In the genomic region with DNA sequence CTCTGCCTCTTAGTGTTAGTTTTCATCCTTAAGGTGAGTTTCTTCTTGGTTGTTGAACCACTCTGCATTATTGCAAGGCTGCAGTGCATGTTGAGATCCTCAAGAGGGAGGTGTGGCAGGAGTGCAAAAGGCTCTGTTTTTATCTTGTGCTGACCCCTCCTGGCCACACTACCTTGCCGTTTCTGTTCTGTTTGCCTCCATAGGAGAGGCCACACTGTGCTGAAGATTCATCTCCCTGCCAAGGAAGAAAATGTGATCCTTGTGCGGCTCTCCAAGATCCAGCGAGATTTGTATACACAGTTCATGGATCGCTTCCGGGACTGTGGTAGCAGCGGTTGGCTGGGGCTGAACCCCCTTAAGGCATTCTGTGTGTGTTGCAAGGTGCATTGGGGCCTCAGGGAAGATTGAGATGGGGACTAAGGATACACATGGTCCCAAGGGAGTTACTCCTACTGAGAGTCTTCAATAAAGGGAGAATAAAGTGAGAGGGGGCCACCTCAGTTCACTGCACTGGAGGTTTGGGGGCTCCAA, we compare ENCODE assay signal across 9 cellular contexts. TPM values are rescaled to one million over a fixed set of nuclear protein-coding genes. Genes with fewer than 3 reads are reported as not detected.
DNase-seq lines count a peak whose midpoint lies in the region; ATAC-seq lines count a peak whose summit lies in the region.
"Had no signal": no experiment of that assay in that cellular context is flagged by ENCODE, and none has a peak within 500 bp of the region (broad histone marks: within the 10 kb centered on the region; RNA-seq: fewer than 3 reads in every experiment).

No MANE protein-coding gene starts in this region.

- no peaks in the 10 kb centered on the region for H3K27me3 Mint-ChIP-seq in activated CD8-positive, alpha-beta memory T cell treated with anti-CD3 and anti-CD28 coated beads, Interleukin-2, amount 10 ng/mL, durations not matched to agents 7 days and 5 days
- H3K27me3 Mint-ChIP-seq in activated naive CD4-positive, alpha-beta T cell treated with anti-CD3 and anti-CD28 coated beads, Interleukin-2, amount 10 ng/mL, durations not matched to agents 7 days and 5 days = no peaks in the 10 kb centered on the region
- H3K27me3 Mint-ChIP-seq: dendritic cell treated with granulocyte-macrophage colony-stimulating factor and Interleukin-4, amounts not matched to agents 40 ng/mL and 50 ng/mL, for 4 days had no signal

- ATAC-seq in activated CD8-positive, alpha-beta memory T cell treated with anti-CD3 and anti-CD28 coated beads, Interleukin-2, amount 10 ng/mL, durations not matched to agents 7 days and 5 days = peak; percentile 67
- peak; percentile 42 for ATAC-seq in HG02798 (IDR thresholded peaks at IDR 0.05; ENCODE audit: poor library complexity, unreplicated experiment)

- H3K4me3 Mint-ChIP-seq in activated CD8-positive, alpha-beta memory T cell treated with anti-CD3 and anti-CD28 coated beads, Interleukin-2, amount 10 ng/mL, durations not matched to agents 7 days and 5 days = no peak overlapping the region
- H3K4me3 Mint-ChIP-seq in activated naive CD4-positive, alpha-beta T cell treated with anti-CD3 and anti-CD28 coated beads, Interleukin-2, amount 10 ng/mL, durations not matched to agents 7 days and 5 days = no peak overlapping the region
- H3K4me3 Mint-ChIP-seq: dendritic cell treated with granulocyte-macrophage colony-stimulating factor and Interleukin-4, amounts not matched to agents 40 ng/mL and 50 ng/mL, for 4 days had no signal

- DNase-seq in activated CD8-positive, alpha-beta memory T cell treated with anti-CD3 and anti-CD28 coated beads, Interleukin-2, amount 10 ng/mL, durations not matched to agents 7 days and 5 days = peak; percentile 59
- DNase-seq in activated CD8-positive, alpha-beta memory T cell treated with anti-CD3 and anti-CD28 coated beads, Interleukin-2, amount 50 U/mL, for 48 hours = no peak
- DNase-seq in NCI-H460 (ENCODE audit: extremely low read depth, low read depth) (peak; percentile 58), iPS DF 4.7 (ENCODE audit: extremely low read depth, low spot score) (peak; percentile 72), NCI-H1105 treated with DMSO at 0.1 percent for 48 hours (lab: John Stamatoyannopoulos, UW) (no peak)
- DNase-seq in activated naive CD4-positive, alpha-beta T cell treated with anti-CD3 and anti-CD28 coated beads, Interleukin-2, amount 10 ng/mL, durations not matched to agents 7 days and 5 days = peak; percentile 69
- peak in 2 of 3 donors; percentile 6 to 16 for DNase-seq in stimulated activated CD4-positive, alpha-beta T cell treated with anti-CD3 and anti-CD28 coated beads, TNF-alpha, amount 100 ng/mL, for 48 hours (ENCODE audit: low read depth in 3 of 3)

- H3K4me1 Mint-ChIP-seq in activated CD8-positive, alpha-beta memory T cell treated with anti-CD3 and anti-CD28 coated beads, Interleukin-2, amount 10 ng/mL, durations not matched to agents 7 days and 5 days = no peaks in the 10 kb centered on the region
- no peaks in the 10 kb centered on the region for H3K4me1 Mint-ChIP-seq in activated naive CD4-positive, alpha-beta T cell treated with anti-CD3 and anti-CD28 coated beads, Interleukin-2, amount 10 ng/mL, durations not matched to agents 7 days and 5 days

- H3K27ac Mint-ChIP-seq in activated CD8-positive, alpha-beta memory T cell treated with anti-CD3 and anti-CD28 coated beads, Interleukin-2, amount 10 ng/mL, durations not matched to agents 7 days and 5 days = no peak overlapping the region
- H3K27ac Mint-ChIP-seq in activated naive CD4-positive, alpha-beta T cell treated with anti-CD3 and anti-CD28 coated beads, Interleukin-2, amount 10 ng/mL, durations not matched to agents 7 days and 5 days = no peak overlapping the region
- H3K27ac Mint-ChIP-seq: dendritic cell treated with granulocyte-macrophage colony-stimulating factor and Interleukin-4, amounts not matched to agents 40 ng/mL and 50 ng/mL, for 4 days had no signal

- H3K9me3 Mint-ChIP-seq in activated CD8-positive, alpha-beta memory T cell treated with anti-CD3 and anti-CD28 coated beads, Interleukin-2, amount 10 ng/mL, durations not matched to agents 7 days and 5 days (ENCODE audit: low read depth) = no peaks in the 10 kb centered on the region
- H3K9me3 Mint-ChIP-seq in activated naive CD4-positive, alpha-beta T cell treated with anti-CD3 and anti-CD28 coated beads, Interleukin-2, amount 10 ng/mL, durations not matched to agents 7 days and 5 days = no peaks in the 10 kb centered on the region
- H3K9me3 Mint-ChIP-seq: dendritic cell treated with granulocyte-macrophage colony-stimulating factor and Interleukin-4, amounts not matched to agents 40 ng/mL and 50 ng/mL, for 4 days had no signal

- CTCF ChIA-PET in activated CD8-positive, alpha-beta memory T cell treated with anti-CD3 and anti-CD28 coated beads, Interleukin-2, amount 10 ng/mL, durations not matched to agents 7 days and 5 days (lab: Charles Lee) = interaction anchor here (4.2 kb wide), 1 partner anchor 44 kb away, joined by 24 read pairs; no protein-coding TSS in a partner anchor
- CTCF ChIA-PET in activated naive CD4-positive, alpha-beta T cell treated with anti-CD3 and anti-CD28 coated beads, Interleukin-2, amount 10 ng/mL, durations not matched to agents 7 days and 5 days (lab: Charles Lee) = interaction anchor here (0.8 to 5.0 kb wide), 5 partner anchors 31 to 138 kb away, joined by 3 to 24 read pairs (median 6); a partner anchor contains a TSS

- peaks cover 27% of the 10 kb centered on the region for H3K36me3 Mint-ChIP-seq in activated CD8-positive, alpha-beta memory T cell treated with anti-CD3 and anti-CD28 coated beads, Interleukin-2, amount 10 ng/mL, durations not matched to agents 7 days and 5 days
- H3K36me3 Mint-ChIP-seq in activated naive CD4-positive, alpha-beta T cell treated with anti-CD3 and anti-CD28 coated beads, Interleukin-2, amount 10 ng/mL, durations not matched to agents 7 days and 5 days = peaks cover 45% of the 10 kb centered on the region

RNA-seq across cellular contexts. Expression of a gene that starts 33.0 kb away (rescaled TPM):
- 10 to 100 TPM; 58.8 to 66.5 TPM for total RNA-seq in activated CD8-positive, alpha-beta memory T cell treated with anti-CD3 and anti-CD28 coated beads, Interleukin-2, amount 10 ng/mL, durations not matched to agents 7 days and 5 days
- total RNA-seq in NCI-H460 (2014; rRNA removed; shearing (Covaris generic)) = 24.7 and 33.1 TPM in 2 replicates
- polyA plus RNA-seq in NCI-H460 (2014; cell fraction: nucleus; rRNA removed) = 29.5 and 43.0 TPM in 2 replicates

Comparison
In these comparisons a context has a peak if more than half of its experiments do, and no peak if none do; other contexts are left out.
1. DNase-seq: peak in activated CD8-positive, alpha-beta memory T cell treated with anti-CD3 and anti-CD28 coated beads, Interleukin-2, amount 10 ng/mL, durations not matched to agents 7 days and 5 days (single experiment), NCI-H460 (single experiment), activated naive CD4-positive, alpha-beta T cell treated with anti-CD3 and anti-CD28 coated beads, Interleukin-2, amount 10 ng/mL, durations not matched to agents 7 days and 5 days (single experiment), iPS DF 4.7 (single experiment) and stimulated activated CD4-positive, alpha-beta T cell treated with anti-CD3 and anti-CD28 coated beads, TNF-alpha, amount 100 ng/mL, for 48 hours (2 of 3); none in activated CD8-positive, alpha-beta memory T cell treated with anti-CD3 and anti-CD28 coated beads, Interleukin-2, amount 50 U/mL, for 48 hours (single experiment) and NCI-H1105 treated with DMSO at 0.1 percent for 48 hours (single experiment).